In genomic region chr6:154937306-154938244, GRCh38 we compare ENCODE assay signal across 20 cellular contexts. TPM values are rescaled to one million over a fixed set of nuclear protein-coding genes. Genes with fewer than 3 reads are reported as not detected.
A peak's percentile ranks its signal among the peaks of the same experiment; 100 is the strongest.
DNase-seq lines count a peak whose midpoint lies in the region; ATAC-seq and TF ChIP-seq lines count a peak whose summit lies in the region.
"Had no signal": no experiment of that assay in that cellular context is flagged by ENCODE, and none has a peak within 500 bp of the region (broad histone marks: within the 10 kb centered on the region; RNA-seq: fewer than 3 reads in every experiment).

No MANE protein-coding gene starts in this region.

- H3K4me3 Mint-ChIP-seq in CD8-positive, alpha-beta T cell: no peak overlapping the region
- H3K4me3 Mint-ChIP-seq: natural killer cell treated with Interleukin-12 subunit alpha and Interleukin-12 subunit beta and Interleukin-15 and Interleukin-18, amount 100 ng/mL, for 72 hours had no signal

- no peaks in the 10 kb centered on the region for H3K27me3 ChIP-seq in CD8-positive, alpha-beta T cell (ENCODE audit: insufficient read depth, low read length)
- H3K27me3 ChIP-seq: left lung, upper lobe of left lung had no signal

- H3K27ac Mint-ChIP-seq in CD8-positive, alpha-beta T cell: no peak overlapping the region
- H3K27ac Mint-ChIP-seq: natural killer cell treated with Interleukin-12 subunit alpha and Interleukin-12 subunit beta and Interleukin-15 and Interleukin-18, amount 100 ng/mL, for 72 hours had no signal

- no peak overlapping the region for H3K27ac ChIP-seq in CD8-positive, alpha-beta T cell (ENCODE audit: low read depth, low read length)
- H3K27ac ChIP-seq: left lung, PC-9, upper lobe of left lung had no signal

- H3K9me3 ChIP-seq in CD8-positive, alpha-beta T cell (ENCODE audit: low read length): no peaks in the 10 kb centered on the region
- H3K9me3 ChIP-seq: Caco-2, HAP-1, left lung, upper lobe of left lung had no signal

- no peak overlapping the region for H3K4me3 ChIP-seq in astrocyte of the spinal cord (ENCODE audit: low read depth, low read length)
- H3K4me3 ChIP-seq in CD8-positive, alpha-beta T cell (ENCODE audit: low read depth, low read length): no peak overlapping the region
- H3K4me3 ChIP-seq: HAP-1, left lung, PC-9, upper lobe of left lung had no signal

- no peaks in the 10 kb centered on the region for H3K27me3 Mint-ChIP-seq in CD8-positive, alpha-beta T cell (ENCODE audit: low read depth)
- H3K27me3 Mint-ChIP-seq: natural killer cell treated with Interleukin-12 subunit alpha and Interleukin-12 subunit beta and Interleukin-15 and Interleukin-18, amount 100 ng/mL, for 72 hours had no signal

- intact Hi-C loops in sciatic nerve (cut with DNase I): no loop called here
- intact Hi-C loops in CD8-positive, alpha-beta T cell (cut with DNase I, micrococcal nuclease): no loop called here

- CTCF ChIA-PET in CD8-positive, alpha-beta T cell (lab: Charles Lee): interaction anchor here (1.3 to 1.8 kb wide), 2 partner anchors 10 to 14 kb away, joined by 3 to 5 read pairs; no protein-coding TSS in a partner anchor

- TF ChIP-seq CTCF in astrocyte of the spinal cord (IDR thresholded peaks at IDR 0.05; ENCODE audit: low read depth, low read length): peak; percentile 27
- TF ChIP-seq CTCF in CD8-positive, alpha-beta T cell (IDR thresholded peaks at IDR 0.05): no peak

- no peaks in the 10 kb centered on the region for H3K4me1 ChIP-seq in CD8-positive, alpha-beta T cell (ENCODE audit: insufficient read depth, low read length)
- H3K4me1 ChIP-seq: HAP-1, left lung, upper lobe of left lung had no signal

- H3K4me1 Mint-ChIP-seq in CD8-positive, alpha-beta T cell (ENCODE audit: low read depth): no peaks in the 10 kb centered on the region

- in situ Hi-C loops in astrocyte of the spinal cord (cut with HindIII; ENCODE audit: low sequenced_read_pairs): loop anchor here (10.0 kb wide), 1 partner anchor 237 kb away; no protein-coding TSS in a partner anchor

- POLR2A ChIA-PET in CD8-positive, alpha-beta T cell (lab: Charles Lee): no interaction called here

- H3K36me3 Mint-ChIP-seq in CD8-positive, alpha-beta T cell: peaks cover 2% of the 10 kb centered on the region
- H3K36me3 Mint-ChIP-seq: natural killer cell treated with Interleukin-12 subunit alpha and Interleukin-12 subunit beta and Interleukin-15 and Interleukin-18, amount 100 ng/mL, for 72 hours had no signal

- no peaks in the 10 kb centered on the region for H3K9me3 Mint-ChIP-seq in CD8-positive, alpha-beta T cell
- H3K9me3 Mint-ChIP-seq: natural killer cell treated with Interleukin-12 subunit alpha and Interleukin-12 subunit beta and Interleukin-15 and Interleukin-18, amount 100 ng/mL, for 72 hours had no signal

- ATAC-seq in sciatic nerve (peak; percentile 64), HG03469 (IDR thresholded peaks at IDR 0.05; ENCODE audit: unreplicated experiment) (no peak), HG02870 (IDR thresholded peaks at IDR 0.05; ENCODE audit: unreplicated experiment) (no peak)
- ATAC-seq in CD8-positive, alpha-beta T cell: no peak
- ATAC-seq: natural killer cell treated with Interleukin-12 subunit alpha and Interleukin-12 subunit beta and Interleukin-15 and Interleukin-18, amount 100 ng/mL, for 72 hours had no signal

- H3K36me3 ChIP-seq in CD8-positive, alpha-beta T cell (ENCODE audit: insufficient read depth, low read length): no peaks in the 10 kb centered on the region
- H3K36me3 ChIP-seq: HAP-1, left lung, upper lobe of left lung had no signal

- peak; percentile 41 for DNase-seq in NCI-H2029 treated with DMSO at 0.1 percent for 48 hours (lab: John Stamatoyannopoulos, UW)
- DNase-seq in NCI-H2029 (lab: John Stamatoyannopoulos, UW): no peak
- DNase-seq in astrocyte of the spinal cord (ENCODE audit: low read depth, low spot score): peak; percentile 55
- peak; percentile 71 for DNase-seq in iris pigment epithelial cell (ENCODE audit: low read depth)
- DNase-seq in sciatic nerve (ENCODE audit: low spot score): no peak
- DNase-seq in CD8-positive, alpha-beta T cell: no peak
- DNase-seq: activated naive CD4-positive, alpha-beta T cell treated with Interleukin-2 at 50 U/mL for 16 hours; Caco-2; central memory CD4-positive, alpha-beta T cell; glutamatergic neuron; NCI-H146; NCI-H510A treated with DMSO at 0.1 percent for 48 hours; PC-9; stimulated activated CD4-positive, alpha-beta T cell treated with anti-CD3 and anti-CD28 coated beads, Interleukin-4, amount 100 ng/mL, for 24 hours had no signal

RNA-seq across cellular contexts. Expression of gene TIAM2, which starts 57.5 kb away (rescaled TPM):
- total RNA-seq in sciatic nerve: 14.6 TPM
- 1 to 10 TPM; 1.6 to 2.1 TPM for total RNA-seq in CD8-positive, alpha-beta T cell

Comparison
In these comparisons a context has a peak if more than half of its experiments do, and no peak if none do; other contexts are left out.
1. DNase-seq: peak in NCI-H2029 treated with DMSO at 0.1 percent for 48 hours (single experiment), astrocyte of the spinal cord (single experiment) and iris pigment epithelial cell (single experiment); none in NCI-H2029 (single experiment), sciatic nerve (single experiment) and CD8-positive, alpha-beta T cell (0 of 7).